14 cellular contexts compared by ENCODE assay signal in the genomic region with DNA sequence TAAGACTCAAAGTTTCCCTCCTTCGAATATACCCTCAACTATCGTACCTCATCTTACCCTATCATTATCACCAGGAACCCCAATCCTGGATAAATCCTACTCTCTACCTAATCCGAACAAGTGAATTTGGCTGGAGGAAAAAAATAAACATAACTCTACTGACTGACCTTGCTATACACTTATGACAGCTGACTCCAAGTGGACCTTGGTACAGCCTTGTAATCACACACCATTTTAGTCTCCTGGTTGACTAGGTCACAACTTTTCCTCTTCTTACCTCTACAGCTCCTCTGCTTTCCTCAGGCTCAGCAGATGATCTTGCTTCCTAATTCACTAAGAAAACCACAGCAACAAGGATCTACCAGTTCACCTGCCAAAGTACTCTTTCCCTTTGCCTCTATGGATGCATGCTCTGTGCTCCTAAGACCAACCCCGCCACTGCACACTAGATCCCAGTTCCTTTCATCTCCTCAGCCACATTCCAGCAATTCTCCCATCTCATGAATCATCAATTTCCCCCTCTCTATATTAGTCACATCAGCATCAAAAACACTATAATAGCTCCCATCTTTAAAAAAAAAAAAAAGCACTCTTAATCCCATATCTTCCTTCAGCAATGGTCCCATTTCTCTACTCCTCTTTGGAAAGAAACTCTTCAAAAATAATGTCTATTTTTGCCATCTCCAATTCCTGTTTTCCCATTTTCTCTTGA. TPM values are rescaled to one million over a fixed set of nuclear protein-coding genes. Genes with fewer than 3 reads are reported as not detected.
DNase-seq lines count a peak whose midpoint lies in the region; ATAC-seq and TF ChIP-seq lines count a peak whose summit lies in the region.
"Had no signal": no experiment of that assay in that cellular context is flagged by ENCODE, and none has a peak within 500 bp of the region (broad histone marks: within the 10 kb centered on the region; RNA-seq: fewer than 3 reads in every experiment).

No MANE protein-coding gene starts in this region.

- H3K9me3 ChIP-seq in heart right ventricle, result no peaks in the 10 kb centered on the region
- H3K9me3 ChIP-seq: gastrocnemius medialis, left ventricle myocardium inferior, vagina had no signal

- intact Hi-C loops in heart right ventricle (cut with DNase I), result no loop called here

- no peak overlapping the region for H3K27ac ChIP-seq in heart right ventricle
- H3K27ac ChIP-seq: gastrocnemius medialis, left ventricle myocardium inferior, vagina had no signal

- H3K27me3 ChIP-seq in heart right ventricle, result no peaks in the 10 kb centered on the region
- H3K27me3 ChIP-seq: gastrocnemius medialis, vagina had no signal

- no peak for ATAC-seq in HG03196 (IDR thresholded peaks at IDR 0.05; ENCODE audit: unreplicated experiment)
- no peak for ATAC-seq in HG03571 (IDR thresholded peaks at IDR 0.05; ENCODE audit: unreplicated experiment)
- no peak for ATAC-seq in heart right ventricle
- ATAC-seq: T-helper 17 cell had no signal

- H3K4me1 ChIP-seq in heart right ventricle, result peaks cover 0 to 23% (median 0%) of the 10 kb centered on the region in 9 donors

- TF ChIP-seq CTCF in astrocyte of the spinal cord (IDR thresholded peaks at IDR 0.05; ENCODE audit: low read depth, low read length) (no peak), heart right ventricle (IDR thresholded peaks at IDR 0.05) (no peak)

- in situ Hi-C loops in ACHN (cut with HindIII; ENCODE audit: low pct_ligation_motif_present, low pct_unique_long_range_greater_than_20kb, low sequenced_read_pairs) (no loop called here), astrocyte of the spinal cord (cut with HindIII; ENCODE audit: low sequenced_read_pairs) (no loop called here)

- DNase-seq in ACHN (peak; percentile 68), HT1080 (ENCODE audit: low read depth) (peak; percentile 97), astrocyte of the spinal cord (ENCODE audit: low read depth, low spot score) (peak; percentile 79), kidney tubule cell (ENCODE audit: low spot score) (peak; percentile 87), islet precursor cell (no peak), heart right ventricle (no peak)
- DNase-seq: DMS79 treated with DMSO at 0.1 percent for 48 hours; gastrocnemius medialis; left ventricle myocardium inferior; stimulated activated CD4-positive, alpha-beta T cell treated with anti-CD3 and anti-CD28 coated beads, Interleukin-1b, Interleukin-23, amount 100 ng/mL, for 48 hours; T-helper 17 cell had no signal

- no peak overlapping the region for H3K4me3 ChIP-seq in astrocyte of the spinal cord (ENCODE audit: low read depth, low read length)
- H3K4me3 ChIP-seq in heart right ventricle, result no peak overlapping the region
- H3K4me3 ChIP-seq: gastrocnemius medialis, left ventricle myocardium inferior, vagina had no signal

- H3K36me3 ChIP-seq in heart right ventricle, result no peaks in the 10 kb centered on the region
- H3K36me3 ChIP-seq: gastrocnemius medialis, left ventricle myocardium inferior, vagina had no signal

- WGBS in heart right ventricle, 2 donors, result 97% methylated on average over 4 of the region's 4 CpGs

RNA-seq across cellular contexts. Expression of gene COA1, which starts 35.5 kb away (rescaled TPM):
- 84.4 and 102 TPM in 2 replicates for total RNA-seq in HT1080 (2014; rRNA removed; shearing (Covaris generic))
- polyA plus RNA-seq in HT1080 (2015; cell fraction: cytosol; rRNA removed), result 140 and 152 TPM in 2 replicates
- 160 and 180 TPM in 2 replicates for polyA plus RNA-seq in HT1080 (2015; cell fraction: nucleus; rRNA removed)
- 10 to 100 TPM; 64.5 to 83.1 (median 75.4) TPM for total RNA-seq in heart right ventricle
- polyA plus RNA-seq in heart right ventricle, result 10 to 100 TPM; 52.1 to 83.3 TPM

Comparison
In these comparisons a context has a peak if more than half of its experiments do, and no peak if none do; other contexts are left out.
1. DNase-seq: peak in ACHN (single experiment), HT1080 (single experiment), astrocyte of the spinal cord (single experiment) and kidney tubule cell (single experiment); none in islet precursor cell (single experiment) and heart right ventricle (0 of 2).